In the genomic region with DNA sequence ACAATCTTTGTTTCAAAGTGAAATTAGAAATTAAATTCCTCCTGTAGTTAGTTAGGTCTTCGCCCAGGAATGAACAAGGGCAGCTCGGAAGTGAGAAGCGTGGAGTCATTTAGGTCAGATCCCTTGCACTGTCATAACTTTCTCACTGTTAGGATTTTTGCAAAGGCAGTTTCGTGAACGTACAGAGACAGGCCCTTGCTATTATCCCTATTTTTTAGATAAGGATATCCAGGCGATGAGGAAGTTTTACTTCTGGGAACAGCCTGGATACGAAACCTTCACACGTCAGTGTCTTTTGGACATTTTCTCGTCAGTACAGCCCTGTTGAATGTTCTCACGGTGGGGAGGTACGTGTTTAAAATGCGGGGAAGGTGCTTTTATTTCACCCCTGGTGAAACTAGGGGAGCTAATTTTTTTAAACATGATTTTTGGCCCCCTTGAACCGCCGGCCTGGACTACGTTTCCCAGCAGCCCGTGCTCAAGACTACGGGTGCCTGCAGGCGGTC, we compare ENCODE assay signal across 8 cellular contexts. TPM values are rescaled to one million over a fixed set of nuclear protein-coding genes. Genes with fewer than 3 reads are reported as not detected.
A peak's percentile ranks its signal among the peaks of the same experiment; 100 is the strongest.
DNase-seq lines count a peak whose midpoint lies in the region; ATAC-seq and TF ChIP-seq lines count a peak whose summit lies in the region.

No MANE protein-coding gene starts in this region.

- H3K4me1 ChIP-seq in BE2C (peaks cover 4% of the 10 kb centered on the region), foreskin keratinocyte (peaks cover 8% of the 10 kb centered on the region), parathyroid adenoma (peaks cover 7% of the 10 kb centered on the region)

- CTCF ChIA-PET in activated B cell treated with CpG ODN at 0.5 μM for 24 hours (lab: Charles Lee) = interaction anchor here (1.0 kb wide), 1 partner anchor 379 kb away, joined by 3 read pairs; no protein-coding TSS in a partner anchor

- intact Hi-C loops in activated B cell treated with CpG ODN at 0.5 μM for 24 hours (cut with micrococcal nuclease) = loop anchor here (1.0 to 10.0 kb wide), 5 partner anchors 17 to 1491 kb away; partner anchors contain the start of genes AKTIP and CHD9

- H3K9me3 ChIP-seq in BE2C (no peaks in the 10 kb centered on the region), parathyroid adenoma (ENCODE audit: control insufficient read depth, low read length) (no peaks in the 10 kb centered on the region)

- H3K27ac ChIP-seq in foreskin keratinocyte (peak overlapping the region; percentile 80), parathyroid adenoma (peak overlapping the region; percentile 85)

- H3K4me1 Mint-ChIP-seq in activated B cell treated with CpG ODN at 0.5 μM for 24 hours = peaks cover 34% of the 10 kb centered on the region

- peak overlapping the region; percentile 82 for H3K4me3 Mint-ChIP-seq in activated B cell treated with CpG ODN at 0.5 μM for 24 hours

- H3K36me3 ChIP-seq in BE2C = no peaks in the 10 kb centered on the region
- H3K36me3 ChIP-seq in parathyroid adenoma (ENCODE audit: control insufficient read depth, insufficient read depth, low read length) = no peaks in the 10 kb centered on the region

- no peak overlapping the region for H3K9ac ChIP-seq in parathyroid adenoma

- H2AFZ ChIP-seq in parathyroid adenoma = peak overlapping the region; percentile 91

- ATAC-seq in activated B cell treated with CpG ODN at 0.5 μM for 24 hours (ENCODE audit: low read depth) = no peak
- ATAC-seq in foreskin keratinocyte = peak; percentile 5
- ATAC-seq in HG03039 (IDR thresholded peaks at IDR 0.05; ENCODE audit: unreplicated experiment) = no peak
- ATAC-seq in GM21367 (IDR thresholded peaks at IDR 0.05; ENCODE audit: unreplicated experiment) = no peak
- ATAC-seq in GM21423 (IDR thresholded peaks at IDR 0.05; ENCODE audit: unreplicated experiment) = no peak

- H3K4me3 ChIP-seq in BE2C (ENCODE audit: low read depth, low read length) = peak overlapping the region; percentile 86
- peak overlapping the region; percentile 86 for H3K4me3 ChIP-seq in parathyroid adenoma (ENCODE audit: low read depth, low read length)

- TF ChIP-seq CTCF in BE2C (IDR thresholded peaks at IDR 0.05; ENCODE audit: low read depth, low read length) (no peak), activated B cell treated with CpG ODN at 0.5 μM for 24 hours (IDR thresholded peaks at IDR 0.05) (no peak), foreskin keratinocyte (conservative IDR thresholded peaks at IDR 0.05) (no peak), parathyroid adenoma (IDR thresholded peaks at IDR 0.05) (no peak)

- peak overlapping the region; percentile 86 for H3K27ac Mint-ChIP-seq in activated B cell treated with CpG ODN at 0.5 μM for 24 hours

- peak overlapping the region; percentile 94 for H3K4me2 ChIP-seq in parathyroid adenoma (ENCODE audit: low read length)

- POLR2A ChIA-PET in activated B cell treated with CpG ODN at 0.5 μM for 24 hours (lab: Charles Lee) = interaction anchor here (0.6 to 2.5 kb wide), 11 partner anchors 9 to 454 kb away, joined by 3 to 28 read pairs (median 5); partner anchors contain the start of genes AKTIP, FTO and RPGRIP1L

- DNase-seq in BE2C = no peak
- peak; percentile 70 for DNase-seq in H4 (ENCODE audit: low spot score)
- DNase-seq in activated B cell treated with CpG ODN at 0.5 μM for 24 hours = no peak
- DNase-seq in foreskin keratinocyte = peak; percentile 40 to 55

- peaks cover 3% of the 10 kb centered on the region for H3K27me3 Mint-ChIP-seq in activated B cell treated with CpG ODN at 0.5 μM for 24 hours

- H3K27me3 ChIP-seq in BE2C (no peaks in the 10 kb centered on the region), foreskin keratinocyte (no peaks in the 10 kb centered on the region), parathyroid adenoma (ENCODE audit: control insufficient read depth, insufficient read depth, low read length) (no peaks in the 10 kb centered on the region)

- peaks cover 15% of the 10 kb centered on the region for H3K36me3 Mint-ChIP-seq in activated B cell treated with CpG ODN at 0.5 μM for 24 hours (ENCODE audit: low read depth)

- peaks cover 17% of the 10 kb centered on the region for H3K79me2 ChIP-seq in parathyroid adenoma

- peaks cover 3% of the 10 kb centered on the region for H3K9me3 Mint-ChIP-seq in activated B cell treated with CpG ODN at 0.5 μM for 24 hours

RNA-seq across cellular contexts. Expression of gene RBL2, which starts 0.3 kb away (rescaled TPM):
- 20.4 TPM for polyA plus RNA-seq in BE2C (2012; ENCODE audit: insufficient read depth, insufficient read length, low read depth)
- total RNA-seq in H4 (2014; rRNA removed; shearing (Covaris generic)) = 23.9 and 28.3 TPM in 2 replicates
- 90.9 and 99.5 TPM in 2 replicates for total RNA-seq in activated B cell treated with CpG ODN at 0.5 μM for 24 hours
- 35.2 and 36.6 TPM in 2 replicates for total RNA-seq in foreskin keratinocyte
- 9.4 and 10.6 TPM in 2 replicates for polyA plus RNA-seq in foreskin keratinocyte

Comparison
In these comparisons a context has a peak if more than half of its experiments do, and no peak if none do; other contexts are left out.
1. DNase-seq: peak in H4 (single experiment) and foreskin keratinocyte (2 of 2); none in BE2C (single experiment) and activated B cell treated with CpG ODN at 0.5 μM for 24 hours (single experiment).